In genomic region chr18:53909668-53910067, GRCh38 we compare ENCODE assay signal across 8 cellular contexts.
DNase-seq lines count a peak whose midpoint lies in the region; ATAC-seq and TF ChIP-seq lines count a peak whose summit lies in the region.

No MANE protein-coding gene starts in this region.

- H3K27me3 ChIP-seq in CD4-positive, alpha-beta T cell (ENCODE audit: control insufficient read depth, insufficient read depth, low read length): no peaks in the 10 kb centered on the region
- no peaks in the 10 kb centered on the region for H3K27me3 ChIP-seq in esophagus muscularis mucosa

- CTCF ChIA-PET in CD4-positive, alpha-beta T cell (lab: Charles Lee): no interaction called here

- no peak overlapping the region for H3K4me3 ChIP-seq in fibroblast of pulmonary artery (replicated peaks; ENCODE audit: low read depth, low read length)
- H3K4me3 ChIP-seq in esophagus muscularis mucosa: no peak overlapping the region

- no peak overlapping the region for H3K27ac Mint-ChIP-seq in CD4-positive, alpha-beta T cell
- no peak overlapping the region for H3K27ac Mint-ChIP-seq in naive thymus-derived CD8-positive, alpha-beta T cell

- peak; percentile 15 for TF ChIP-seq CTCF in CD4-positive, alpha-beta T cell (IDR thresholded peaks at IDR 0.05)
- TF ChIP-seq CTCF in fibroblast of pulmonary artery (IDR thresholded peaks at IDR 0.05; ENCODE audit: low read length, missing control alignments) (peak; percentile 53), esophagus muscularis mucosa (IDR thresholded peaks at IDR 0.05) (peak in 1 of 3 experiments; percentile 18)

- H3K4me1 ChIP-seq in esophagus muscularis mucosa: peaks cover 0 to 9% (median 2%) of the 10 kb centered on the region in 4 donors

- no peak for DNase-seq in CD4-positive, alpha-beta T cell
- peak; percentile 64 for DNase-seq in NAMALWA (ENCODE audit: low spot score)
- peak; percentile 34 for DNase-seq in fibroblast of pulmonary artery (ENCODE audit: low read depth)
- no peak for DNase-seq in naive thymus-derived CD8-positive, alpha-beta T cell
- no peak for DNase-seq in NCI-H1694 treated with DMSO at 0.1 percent for 48 hours (lab: John Stamatoyannopoulos, UW)
- no peak for DNase-seq in esophagus muscularis mucosa (ENCODE audit: extremely low spot score)

- TF ChIP-seq POLR2A in esophagus muscularis mucosa (IDR thresholded peaks at IDR 0.05; ENCODE audit: low read depth): no peak

- H3K4me3 Mint-ChIP-seq in CD4-positive, alpha-beta T cell: no peak overlapping the region
- no peak overlapping the region for H3K4me3 Mint-ChIP-seq in naive thymus-derived CD8-positive, alpha-beta T cell

- H3K36me3 ChIP-seq in esophagus muscularis mucosa: no peaks in the 10 kb centered on the region

- POLR2A ChIA-PET in CD4-positive, alpha-beta T cell (lab: Charles Lee): no interaction called here
- POLR2A ChIA-PET in naive thymus-derived CD8-positive, alpha-beta T cell (lab: Charles Lee): no interaction called here

- no peaks in the 10 kb centered on the region for H3K9me3 Mint-ChIP-seq in CD4-positive, alpha-beta T cell
- H3K9me3 Mint-ChIP-seq in naive thymus-derived CD8-positive, alpha-beta T cell: peaks cover 0 to 11% (median 3%) of the 10 kb centered on the region in 9 donors

- no peaks in the 10 kb centered on the region for H3K4me1 Mint-ChIP-seq in CD4-positive, alpha-beta T cell (ENCODE audit: low read depth)
- no peaks in the 10 kb centered on the region for H3K4me1 Mint-ChIP-seq in naive thymus-derived CD8-positive, alpha-beta T cell

- H3K27ac ChIP-seq in CD4-positive, alpha-beta T cell (ENCODE audit: low read depth, low read length): no peak overlapping the region
- no peak overlapping the region for H3K27ac ChIP-seq in esophagus muscularis mucosa (replicated peaks in 1 of 4)

- no peaks in the 10 kb centered on the region for H3K27me3 Mint-ChIP-seq in CD4-positive, alpha-beta T cell
- peaks cover 0 to 9% (median 2%) of the 10 kb centered on the region in 5 donors for H3K27me3 Mint-ChIP-seq in naive thymus-derived CD8-positive, alpha-beta T cell

- 69% methylated on average over 4 of the region's 4 CpGs for WGBS in esophagus muscularis mucosa

- H3K9me3 ChIP-seq in CD4-positive, alpha-beta T cell (ENCODE audit: control insufficient read depth, low read length): no peaks in the 10 kb centered on the region
- H3K9me3 ChIP-seq in esophagus muscularis mucosa: no peaks in the 10 kb centered on the region

- no peak for ATAC-seq in CD4-positive, alpha-beta T cell (ENCODE audit: poor library complexity)
- ATAC-seq in GM19395 (IDR thresholded peaks at IDR 0.05; ENCODE audit: unreplicated experiment): peak; percentile 83
- ATAC-seq in naive thymus-derived CD8-positive, alpha-beta T cell: no peak
- no peak for ATAC-seq in GM21515 (IDR thresholded peaks at IDR 0.05; ENCODE audit: unreplicated experiment)

- intact Hi-C loops in CD4-positive, alpha-beta T cell (cut with DNase I, micrococcal nuclease): no loop called here
- intact Hi-C loops in esophagus muscularis mucosa (cut with DNase I): no loop called here

- H3K36me3 Mint-ChIP-seq in CD4-positive, alpha-beta T cell (ENCODE audit: low read depth): no peaks in the 10 kb centered on the region
- H3K36me3 Mint-ChIP-seq in naive thymus-derived CD8-positive, alpha-beta T cell: no peaks in the 10 kb centered on the region

- no peak for TF ChIP-seq EP300 in esophagus muscularis mucosa (IDR thresholded peaks at IDR 0.05)

Comparison
In these comparisons a context has a peak if more than half of its experiments do, and no peak if none do; other contexts are left out.
1. DNase-seq: peak in NAMALWA (single experiment) and fibroblast of pulmonary artery (single experiment); none in CD4-positive, alpha-beta T cell (0 of 10), naive thymus-derived CD8-positive, alpha-beta T cell (0 of 10), NCI-H1694 treated with DMSO at 0.1 percent for 48 hours (single experiment) and esophagus muscularis mucosa (single experiment).